17 cellular contexts compared by ENCODE assay signal in genomic region chr10:57921140-57921539, GRCh38.
DNase-seq lines count a peak whose midpoint lies in the region; ATAC-seq and TF ChIP-seq lines count a peak whose summit lies in the region.
"Had no signal": no experiment of that assay in that cellular context is flagged by ENCODE, and none has a peak within 500 bp of the region (broad histone marks: within the 10 kb centered on the region; RNA-seq: fewer than 3 reads in every experiment).

No MANE protein-coding gene starts in this region.

- DNase-seq in Calu3 (no peak), GM23338 (ENCODE audit: low spot score) (no peak), OCI-M1 (lab: John Stamatoyannopoulos, UW) (peak; percentile 17), mesothelial cell of epicardium (ENCODE audit: low spot score in 2 of 2, unreplicated experiment in 2 of 2) (no peak), UCSD-AML1 (lab: John Stamatoyannopoulos, UW; ENCODE audit: unreplicated experiment) (no peak), CD14-positive monocyte (ENCODE audit: low spot score) (no peak), Right ventricle myocardium superior (no peak)
- DNase-seq: BE2C; CD4-positive, alpha-beta memory T cell; H9; IMR-90; Karpas-422; MG63; NCI-H1092; NCI-H1436 treated with DMSO at 0.1 percent for 48 hours; NCI-H2081 treated with DMSO at 0.1 percent for 48 hours had no signal

- ATAC-seq in GM23338 (no peak), Right ventricle myocardium superior (ENCODE audit: poor library complexity) (no peak)

- H3K27ac ChIP-seq in GM23338 (ENCODE audit: low read depth), result no peak overlapping the region
- H3K27ac ChIP-seq: SJSA1 had no signal

- no peaks in the 10 kb centered on the region for H4K20me1 ChIP-seq in GM23338 (replicated peaks; ENCODE audit: insufficient read depth)

- H3K4me1 Mint-ChIP-seq in Calu3 (ENCODE audit: low read depth, unreplicated experiment) (peaks cover 47% of the 10 kb centered on the region), GM23338 (no peaks in the 10 kb centered on the region; the same call in 2 of the 3 replicates), mesothelial cell of epicardium (peaks cover 17% of the 10 kb centered on the region), CD14-positive monocyte (no peaks in the 10 kb centered on the region)
- H3K4me1 Mint-ChIP-seq: CD4-positive, alpha-beta memory T cell had no signal

- no peaks in the 10 kb centered on the region for H3F3A ChIP-seq in GM23338 (replicated peaks; ENCODE audit: low read depth)

- H3K9me3 Mint-ChIP-seq in Calu3 (ENCODE audit: low read depth, unreplicated experiment) (no peaks in the 10 kb centered on the region), GM23338 (no peaks in the 10 kb centered on the region), mesothelial cell of epicardium (no peaks in the 10 kb centered on the region), CD14-positive monocyte (peaks cover 0 to 2% (median 0%) of the 10 kb centered on the region in 7 donors)
- H3K9me3 Mint-ChIP-seq: H9 had no signal

- H3K27me3 Mint-ChIP-seq in Calu3 (ENCODE audit: unreplicated experiment) (no peaks in the 10 kb centered on the region), GM23338 (ENCODE audit: insufficient read depth, low read depth, poor library complexity) (peaks cover 3% of the 10 kb centered on the region), mesothelial cell of epicardium (ENCODE audit: low read depth) (no peaks in the 10 kb centered on the region), CD14-positive monocyte (ENCODE audit: low read depth in 3 of 3) (peaks cover 0 to 2% (median 0%) of the 10 kb centered on the region in 3 donors)
- H3K27me3 Mint-ChIP-seq: CD4-positive, alpha-beta memory T cell had no signal

- intact Hi-C loops in Calu3 (cut with micrococcal nuclease; ENCODE audit: unreplicated experiment) (no loop called here), CD14-positive monocyte (cut with micrococcal nuclease) (no loop called here), Right ventricle myocardium superior (cut with DNase I) (no loop called here)

- H3K36me3 ChIP-seq in GM23338 (ENCODE audit: insufficient read depth), result no peaks in the 10 kb centered on the region
- H3K36me3 ChIP-seq: BE2C, MG63, SJSA1 had no signal

- no peaks in the 10 kb centered on the region for H3K27me3 ChIP-seq in GM23338 (ENCODE audit: insufficient read depth)
- H3K27me3 ChIP-seq: BE2C, MG63, SJSA1 had no signal

- no peak for TF ChIP-seq CTCF in Calu3 (IDR thresholded peaks at IDR 0.05; ENCODE audit: unreplicated experiment)
- no peak for TF ChIP-seq CTCF in GM23338 (conservative IDR thresholded peaks at IDR 0.05; ENCODE audit: low read depth in 2 of 2)
- no peak for TF ChIP-seq CTCF in mesothelial cell of epicardium (IDR thresholded peaks at IDR 0.05; ENCODE audit: unreplicated experiment)
- no peak for TF ChIP-seq CTCF in CD14-positive monocyte (IDR thresholded peaks at IDR 0.05)

- H2AFZ ChIP-seq in GM23338, result peak overlapping the region; percentile 85; the same call in 1 of the 2 replicates

- H3K4me3 Mint-ChIP-seq in Calu3 (ENCODE audit: low read depth, unreplicated experiment), result peak overlapping the region; percentile 24
- H3K4me3 Mint-ChIP-seq in GM23338, result no peak overlapping the region
- H3K4me3 Mint-ChIP-seq in mesothelial cell of epicardium, result no peak overlapping the region
- H3K4me3 Mint-ChIP-seq in CD14-positive monocyte, result no peak overlapping the region
- H3K4me3 Mint-ChIP-seq: CD4-positive, alpha-beta memory T cell; H9 had no signal

- CTCF ChIA-PET in Calu3 (lab: Charles Lee), result no interaction called here

- H3K27ac Mint-ChIP-seq in Calu3 (ENCODE audit: unreplicated experiment) (peak overlapping the region; percentile 99), GM23338 (no peak overlapping the region), mesothelial cell of epicardium (peak overlapping the region; percentile 59), CD14-positive monocyte (no peak overlapping the region)
- H3K27ac Mint-ChIP-seq: CD4-positive, alpha-beta memory T cell had no signal

- H3K4me2 ChIP-seq in GM23338, result no peak overlapping the region

- H3K4me3 ChIP-seq in GM23338, result no peak overlapping the region
- H3K4me3 ChIP-seq: MG63, SJSA1 had no signal

- H3K36me3 Mint-ChIP-seq in Calu3 (ENCODE audit: insufficient read depth, unreplicated experiment) (peaks cover 4% of the 10 kb centered on the region), GM23338 (ENCODE audit: low read depth) (no peaks in the 10 kb centered on the region), mesothelial cell of epicardium (no peaks in the 10 kb centered on the region), CD14-positive monocyte (no peaks in the 10 kb centered on the region)
- H3K36me3 Mint-ChIP-seq: CD4-positive, alpha-beta memory T cell had no signal

- H3K4me1 ChIP-seq in GM23338 (ENCODE audit: insufficient read depth), result no peaks in the 10 kb centered on the region
- H3K4me1 ChIP-seq: BE2C, SJSA1 had no signal

- no peaks in the 10 kb centered on the region for H3K79me2 ChIP-seq in GM23338 (replicated peaks; ENCODE audit: insufficient read depth)

- no peaks in the 10 kb centered on the region for H3K9me2 ChIP-seq in GM23338 (ENCODE audit: insufficient read depth)

- no TSS peak for BruUV-seq in Calu3 (replicated peaks; lab: Mats Ljungman, UMichigan)

TF ChIP-seq in GM23338, 12 proteins besides CTCF, POLR2A, EP300 and RAD21 (continues in another document):
- no peak for TF ChIP-seq ZNF114 (CRISPR knock-in tag; IDR thresholded peaks at IDR 0.05)
- TF ChIP-seq POLR2AphosphoS5 (IDR thresholded peaks at IDR 0.05; ENCODE audit: low read depth), result no peak
- no peak for TF ChIP-seq REST (IDR thresholded peaks at IDR 0.05; ENCODE audit: unreplicated experiment)
- no peak for TF ChIP-seq ZNF331 (CRISPR knock-in tag; IDR thresholded peaks at IDR 0.05; ENCODE audit: low read depth)
- no peak for TF ChIP-seq JUNB (IDR thresholded peaks at IDR 0.05; ENCODE audit: unreplicated experiment)
- no peak for TF ChIP-seq EZH2phosphoT487 (IDR thresholded peaks at IDR 0.05; ENCODE audit: unreplicated experiment)

Comparison
In these comparisons a context has a peak if more than half of its experiments do, and no peak if none do; other contexts are left out.
1. H3K27ac Mint-ChIP-seq: peak in Calu3 (single experiment) and mesothelial cell of epicardium (single experiment); none in GM23338 (single experiment) and CD14-positive monocyte (0 of 7).